Comparison of ENCODE assay signal across 8 cellular contexts in the genomic region with DNA sequence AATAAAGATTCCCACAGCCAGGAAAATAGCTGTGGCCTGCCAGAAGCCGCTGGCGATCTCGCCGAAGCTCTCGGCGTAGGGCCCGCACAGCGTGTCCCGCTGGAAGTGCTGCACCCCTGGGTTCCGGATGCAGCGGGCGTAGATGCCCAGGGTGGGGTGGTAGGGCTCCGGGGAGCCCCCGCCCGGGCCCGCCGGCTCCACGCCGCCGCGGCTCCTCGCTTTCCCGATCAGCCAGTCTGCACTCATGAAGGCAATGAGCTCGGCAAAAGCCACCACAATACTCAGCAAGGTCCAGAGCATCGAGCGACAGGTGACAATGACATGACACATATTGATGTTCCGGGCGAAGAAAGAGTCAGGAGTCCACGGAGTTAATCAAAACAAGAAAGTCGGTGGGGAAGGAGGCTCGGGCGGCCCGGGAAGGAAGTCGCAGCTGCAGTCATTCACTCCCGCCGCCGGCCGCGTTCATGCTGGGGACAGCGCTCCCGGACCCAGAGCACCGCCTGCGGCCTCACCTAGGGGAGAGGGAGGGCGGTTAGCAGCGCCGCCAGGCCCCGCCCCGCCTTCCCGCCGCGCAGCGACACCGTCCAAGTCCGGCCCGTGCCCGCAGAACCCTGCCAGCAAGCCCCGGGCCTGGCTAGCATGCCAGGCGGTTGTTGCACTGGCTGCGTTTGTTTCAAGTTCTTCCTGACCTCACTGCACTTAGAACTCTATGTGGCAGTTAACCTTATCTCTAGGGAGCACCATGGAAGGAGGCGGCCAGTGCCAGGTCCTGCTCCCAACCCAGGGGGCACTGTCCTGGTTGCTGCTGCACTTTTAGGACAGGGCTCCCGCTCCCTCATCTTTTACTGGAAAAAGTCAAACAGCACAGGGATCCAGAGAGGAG.
A peak's percentile ranks its signal among the peaks of the same experiment; 100 is the strongest.
DNase-seq lines count a peak whose midpoint lies in the region; ATAC-seq and TF ChIP-seq lines count a peak whose summit lies in the region.

No MANE protein-coding gene starts in this region.

- H3K36me3 ChIP-seq in brain microvascular endothelial cell (replicated peaks): no peaks in the 10 kb centered on the region

- H3K4me3 ChIP-seq in brain microvascular endothelial cell (ENCODE audit: low read depth, low read length): peak overlapping the region; percentile 52

- H3K27me3 ChIP-seq in brain microvascular endothelial cell (replicated peaks): no peaks in the 10 kb centered on the region

- in situ Hi-C loops in brain microvascular endothelial cell (cut with HindIII; ENCODE audit: low pct_ligation_motif_present, low sequenced_read_pairs): no loop called here

- TF ChIP-seq CTCF in brain microvascular endothelial cell (IDR thresholded peaks at IDR 0.05; ENCODE audit: low read depth, low read length, missing control alignments): peak; percentile 50

- peak; percentile 9 for DNase-seq in activated CD4-positive, alpha-beta T cell treated with anti-CD3 and anti-CD28 coated beads for 1 hour
- no peak for DNase-seq in activated CD4-positive, alpha-beta T cell treated with anti-CD3 and anti-CD28 coated beads, Interleukin-2, amount 50 U/mL, for 4 hours
- DNase-seq in SK-N-DZ (ENCODE audit: low spot score) (peak; percentile 26), brain microvascular endothelial cell (no peak), islet precursor cell (peak; percentile 85)
- peak; percentile 8 for DNase-seq in stimulated activated CD4-positive, alpha-beta T cell treated with anti-CD3 and anti-CD28 coated beads, Interleukin-12 subunit alpha, Interleukin-12 subunit beta, amount 100 ng/mL, for 4 hours

- peak overlapping the region; percentile 16 for H3K27ac ChIP-seq in brain microvascular endothelial cell

- ATAC-seq in HG03045 (IDR thresholded peaks at IDR 0.05; ENCODE audit: unreplicated experiment) (peak; percentile 89), HG03159 (IDR thresholded peaks at IDR 0.05; ENCODE audit: unreplicated experiment) (no peak)

Comparison
In these comparisons a context has a peak if more than half of its experiments do, and no peak if none do; other contexts are left out.
1. DNase-seq: peak in activated CD4-positive, alpha-beta T cell treated with anti-CD3 and anti-CD28 coated beads for 1 hour (single experiment), SK-N-DZ (single experiment), islet precursor cell (single experiment) and stimulated activated CD4-positive, alpha-beta T cell treated with anti-CD3 and anti-CD28 coated beads, Interleukin-12 subunit alpha, Interleukin-12 subunit beta, amount 100 ng/mL, for 4 hours (single experiment); none in activated CD4-positive, alpha-beta T cell treated with anti-CD3 and anti-CD28 coated beads, Interleukin-2, amount 50 U/mL, for 4 hours (0 of 2) and brain microvascular endothelial cell (single experiment).